In the genomic region with DNA sequence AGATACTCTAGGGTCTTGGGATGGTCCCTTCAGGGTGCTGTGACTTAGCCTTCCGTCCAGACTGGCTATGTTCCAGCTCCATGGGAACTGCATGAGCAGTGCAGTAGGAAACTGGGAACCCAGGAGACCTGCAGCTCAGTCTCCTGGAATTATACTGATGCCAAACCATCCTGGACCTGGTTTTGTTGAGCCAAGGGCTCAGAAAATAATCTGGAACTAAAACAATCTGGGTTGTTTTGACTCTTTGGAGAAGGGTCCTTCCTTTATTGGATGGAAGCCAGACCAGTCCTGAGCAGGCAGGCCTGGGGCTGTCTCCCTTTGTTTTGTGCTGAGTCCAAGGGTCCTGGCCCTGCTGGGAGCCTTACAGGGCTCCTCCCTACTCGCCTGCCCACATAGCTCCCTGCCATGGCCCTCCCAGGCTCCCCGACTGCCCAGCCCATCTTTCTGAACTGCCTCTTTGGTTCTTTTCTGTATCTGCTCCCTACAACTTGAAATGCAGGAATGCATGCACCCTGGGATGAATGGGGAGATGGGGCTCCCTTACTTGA, we compare ENCODE assay signal across 1 cellular context.
TF ChIP-seq lines count a peak whose summit lies in the region.

No MANE protein-coding gene starts in this region.

TF ChIP-seq in K562, 482 proteins besides CTCF, POLR2A, EP300 and RAD21:
- TF ChIP-seq ZKSCAN8 (CRISPR knock-in tag; IDR thresholded peaks at IDR 0.05): no peak
- TF ChIP-seq MTA3 (IDR thresholded peaks at IDR 0.05; ENCODE audit: borderline replicate concordance): no peak
- no peak for TF ChIP-seq ZNF830 (CRISPR knock-in tag; IDR thresholded peaks at IDR 0.05)
- TF ChIP-seq ZNF263 (CRISPR knock-in tag; IDR thresholded peaks at IDR 0.05; ENCODE audit: borderline replicate concordance): no peak
- no peak for TF ChIP-seq ZNF778 (CRISPR knock-in tag; IDR thresholded peaks at IDR 0.05)
- TF ChIP-seq MBD2 (IDR thresholded peaks at IDR 0.05; ENCODE audit: borderline replicate concordance, low read depth): no peak
- TF ChIP-seq SMARCB1 (IDR thresholded peaks at IDR 0.05; ENCODE audit: insufficient read length, low read depth): no peak
- TF ChIP-seq, protein P1, sequence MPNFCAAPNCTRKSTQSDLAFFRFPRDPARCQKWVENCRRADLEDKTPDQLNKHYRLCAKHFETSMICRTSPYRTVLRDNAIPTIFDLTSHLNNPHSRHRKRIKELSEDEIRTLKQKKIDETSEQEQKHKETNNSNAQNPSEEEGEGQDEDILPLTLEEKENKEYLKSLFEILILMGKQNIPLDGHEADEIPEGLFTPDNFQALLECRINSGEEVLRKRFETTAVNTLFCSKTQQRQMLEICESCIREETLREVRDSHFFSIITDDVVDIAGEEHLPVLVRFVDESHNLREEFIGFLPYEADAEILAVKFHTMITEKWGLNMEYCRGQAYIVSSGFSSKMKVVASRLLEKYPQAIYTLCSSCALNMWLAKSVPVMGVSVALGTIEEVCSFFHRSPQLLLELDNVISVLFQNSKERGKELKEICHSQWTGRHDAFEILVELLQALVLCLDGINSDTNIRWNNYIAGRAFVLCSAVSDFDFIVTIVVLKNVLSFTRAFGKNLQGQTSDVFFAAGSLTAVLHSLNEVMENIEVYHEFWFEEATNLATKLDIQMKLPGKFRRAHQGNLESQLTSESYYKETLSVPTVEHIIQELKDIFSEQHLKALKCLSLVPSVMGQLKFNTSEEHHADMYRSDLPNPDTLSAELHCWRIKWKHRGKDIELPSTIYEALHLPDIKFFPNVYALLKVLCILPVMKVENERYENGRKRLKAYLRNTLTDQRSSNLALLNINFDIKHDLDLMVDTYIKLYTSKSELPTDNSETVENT (CRISPR knock-in tag; IDR thresholded peaks at IDR 0.05): no peak
- TF ChIP-seq NFE2 (IDR thresholded peaks at IDR 0.05; ENCODE audit: low read depth): no peak
- TF ChIP-seq ELK3 (CRISPR knock-in tag; IDR thresholded peaks at IDR 0.05): no peak
- TF ChIP-seq HOMEZ (CRISPR knock-in tag; IDR thresholded peaks at IDR 0.05): no peak
- TF ChIP-seq, protein P2, sequence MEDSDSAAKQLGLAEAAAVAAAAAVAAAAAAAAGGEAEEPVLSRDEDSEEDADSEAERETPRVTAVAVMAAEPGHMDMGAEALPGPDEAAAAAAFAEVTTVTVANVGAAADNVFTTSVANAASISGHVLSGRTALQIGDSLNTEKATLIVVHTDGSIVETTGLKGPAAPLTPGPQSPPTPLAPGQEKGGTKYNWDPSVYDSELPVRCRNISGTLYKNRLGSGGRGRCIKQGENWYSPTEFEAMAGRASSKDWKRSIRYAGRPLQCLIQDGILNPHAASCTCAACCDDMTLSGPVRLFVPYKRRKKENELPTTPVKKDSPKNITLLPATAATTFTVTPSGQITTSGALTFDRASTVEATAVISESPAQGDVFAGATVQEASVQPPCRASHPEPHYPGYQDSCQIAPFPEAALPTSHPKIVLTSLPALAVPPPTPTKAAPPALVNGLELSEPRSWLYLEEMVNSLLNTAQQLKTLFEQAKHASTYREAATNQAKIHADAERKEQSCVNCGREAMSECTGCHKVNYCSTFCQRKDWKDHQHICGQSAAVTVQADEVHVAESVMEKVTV (CRISPR knock-in tag; IDR thresholded peaks at IDR 0.05): no peak
- TF ChIP-seq NFRKB (IDR thresholded peaks at IDR 0.05; ENCODE audit: low read depth): no peak
- TF ChIP-seq ZBTB43 (CRISPR knock-in tag; IDR thresholded peaks at IDR 0.05): no peak
- no peak for TF ChIP-seq SMARCA5 (IDR thresholded peaks at IDR 0.05)
- TF ChIP-seq, protein P3, sequence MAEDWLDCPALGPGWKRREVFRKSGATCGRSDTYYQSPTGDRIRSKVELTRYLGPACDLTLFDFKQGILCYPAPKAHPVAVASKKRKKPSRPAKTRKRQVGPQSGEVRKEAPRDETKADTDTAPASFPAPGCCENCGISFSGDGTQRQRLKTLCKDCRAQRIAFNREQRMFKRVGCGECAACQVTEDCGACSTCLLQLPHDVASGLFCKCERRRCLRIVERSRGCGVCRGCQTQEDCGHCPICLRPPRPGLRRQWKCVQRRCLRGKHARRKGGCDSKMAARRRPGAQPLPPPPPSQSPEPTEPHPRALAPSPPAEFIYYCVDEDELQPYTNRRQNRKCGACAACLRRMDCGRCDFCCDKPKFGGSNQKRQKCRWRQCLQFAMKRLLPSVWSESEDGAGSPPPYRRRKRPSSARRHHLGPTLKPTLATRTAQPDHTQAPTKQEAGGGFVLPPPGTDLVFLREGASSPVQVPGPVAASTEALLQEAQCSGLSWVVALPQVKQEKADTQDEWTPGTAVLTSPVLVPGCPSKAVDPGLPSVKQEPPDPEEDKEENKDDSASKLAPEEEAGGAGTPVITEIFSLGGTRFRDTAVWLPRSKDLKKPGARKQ (CRISPR knock-in tag; IDR thresholded peaks at IDR 0.05): no peak
